Comparison of ENCODE assay signal across 21 cellular contexts in genomic region chr10:129472696-129473555, GRCh38. TPM values are rescaled to one million over a fixed set of nuclear protein-coding genes. Genes with fewer than 3 reads are reported as not detected.
DNase-seq lines count a peak whose midpoint lies in the region; ATAC-seq and TF ChIP-seq lines count a peak whose summit lies in the region.
"Had no signal": no experiment of that assay in that cellular context is flagged by ENCODE, and none has a peak within 500 bp of the region (broad histone marks: within the 10 kb centered on the region; RNA-seq: fewer than 3 reads in every experiment).

No MANE protein-coding gene starts in this region.

- no peaks in the 10 kb centered on the region for H3K23me2 ChIP-seq in H9 (ENCODE audit: insufficient read length, low read depth, low read length, poor library complexity, severe bottlenecking)

- peaks cover 6 to 9% (median 8%) of the 10 kb centered on the region in 3 experiments; a peak in 6 of 7 replicates for H3K36me3 Mint-ChIP-seq in H9 (ENCODE audit: insufficient read depth in 1 of 3, low read depth in 3 of 3)

- H3K4me3 ChIP-seq in BLaER1 treated with 17β-estradiol and CSF1 and Interleukin-3, amounts not matched to agents 10 nM and 100 nM: peak overlapping the region in 5 of 10 experiments; percentile 11 to 52 (median 36); a peak in 6 of 20 replicates
- H3K4me3 ChIP-seq: thyroid gland had no signal

- H2BK5ac ChIP-seq in H9 (ENCODE audit: insufficient read length, low read length): no peak overlapping the region

- H4K8ac ChIP-seq in H9 (replicated peaks; ENCODE audit: insufficient read length, low read depth, low read length): no peak overlapping the region

- no peaks in the 10 kb centered on the region for H3K27me3 Mint-ChIP-seq in H9 (ENCODE audit: low read depth)
- H3K27me3 Mint-ChIP-seq: activated CD4-positive, alpha-beta T cell treated with anti-CD3 and anti-CD28 coated beads for 36 hours; activated naive CD8-positive, alpha-beta T cell treated with anti-CD3 and anti-CD28 coated beads, Interleukin-2, amount 50 U/mL, for 24 hours had no signal

- WGBS in H9 (ENCODE audit: extremely low coverage, insufficient read length, low lambda C conversion rate): no CpG with 5 or more reads among the region's 22 CpGs

- no peak overlapping the region for H3K4me3 Mint-ChIP-seq in H9
- H3K4me3 Mint-ChIP-seq: activated CD4-positive, alpha-beta T cell treated with anti-CD3 and anti-CD28 coated beads for 36 hours; activated naive CD8-positive, alpha-beta T cell treated with anti-CD3 and anti-CD28 coated beads, Interleukin-2, amount 50 U/mL, for 24 hours; CD14-positive monocyte had no signal

- H3K79me1 ChIP-seq in H9 (ENCODE audit: insufficient read depth, low read depth, low read length, poor library complexity, severe bottlenecking): no peaks in the 10 kb centered on the region

- H3K79me2 ChIP-seq in H9 (ENCODE audit: insufficient read depth, low read length): no peaks in the 10 kb centered on the region

- no peak overlapping the region for H4K91ac ChIP-seq in H9 (ENCODE audit: insufficient read length, low read depth, low read length)

- DNase-seq in H9 (no peak), ecto neural progenitor cell (ENCODE audit: low spot score) (peak; percentile 21), KBM-7 (no peak), GDM1 (lab: John Stamatoyannopoulos, UW) (no peak), NCI-H146 (lab: John Stamatoyannopoulos, UW) (no peak), medulla oblongata (ENCODE audit: extremely low spot score) (no peak)
- DNase-seq: activated CD4-positive, alpha-beta T cell treated with anti-CD3 and anti-CD28 coated beads for 36 hours; activated naive CD8-positive, alpha-beta T cell treated with anti-CD3 and anti-CD28 coated beads, Interleukin-2, amount 50 U/mL, for 24 hours; brain microvascular endothelial cell; cortex of kidney; DMS 273 treated with DMSO at 0.1 percent for 48 hours; foreskin keratinocyte; NCI-H1417; RPMI8226; stimulated activated CD4-positive, alpha-beta T cell treated with anti-CD3 and anti-CD28 coated beads, Interleukin-15, amount 100 ng/mL, for 24 hours; stimulated activated naive CD4-positive, alpha-beta T cell; thyroid gland had no signal

- H3K4ac ChIP-seq in H9 (ENCODE audit: low read depth, low read length): no peak overlapping the region

- peak overlapping the region in 9 of 11 experiments; percentile 37 to 75 (median 68); a peak in 18 of 22 replicates for H3K27ac ChIP-seq in BLaER1 treated with 17β-estradiol and CSF1 and Interleukin-3, amounts not matched to agents 10 nM and 100 nM
- no peak overlapping the region for H3K27ac ChIP-seq in H9 (ENCODE audit: insufficient read length, low read depth, low read length)
- H3K27ac ChIP-seq: brain microvascular endothelial cell, foreskin keratinocyte, thyroid gland had no signal

- no peaks in the 10 kb centered on the region; a peak in 1 of 5 replicates for H3K9me3 Mint-ChIP-seq in H9
- H3K9me3 Mint-ChIP-seq: activated naive CD8-positive, alpha-beta T cell treated with anti-CD3 and anti-CD28 coated beads, Interleukin-2, amount 50 U/mL, for 24 hours; activated T-helper 2 cell treated with anti-CD3 and anti-CD28 coated beads, Interferon-gamma antibody, Interleukin-2, Interleukin-4, amounts not matched to agents 10 μg/mL and 5 μg/mL and 100 μg/mL, durations not matched to agents 14 hours and 24 hours and 36 hours had no signal

- H2BK12ac ChIP-seq in H9 (ENCODE audit: insufficient read length, low read depth, low read length): no peak overlapping the region

- peaks cover 5 to 12% of the 10 kb centered on the region in 2 experiments; a peak in 2 of 4 replicates for H3K4me1 Mint-ChIP-seq in H9

- H3K27me3 ChIP-seq in BLaER1 treated with 17β-estradiol and CSF1 and Interleukin-3, amounts not matched to agents 10 nM and 100 nM: no peaks in the 10 kb centered on the region
- H3K27me3 ChIP-seq in H9 (ENCODE audit: insufficient read depth, low read length): no peaks in the 10 kb centered on the region
- H3K27me3 ChIP-seq: brain microvascular endothelial cell, foreskin keratinocyte, thyroid gland had no signal

- H2BK120ac ChIP-seq in H9 (ENCODE audit: low read depth, low read length, poor library complexity, severe bottlenecking): no peak overlapping the region

- no peak overlapping the region for H2BK20ac ChIP-seq in H9 (ENCODE audit: low read depth, low read length, poor library complexity, severe bottlenecking)

- H3K36me3 ChIP-seq in BLaER1 treated with 17β-estradiol and CSF1 and Interleukin-3, amounts not matched to agents 10 nM and 100 nM: peaks cover 4 to 37% (median 15%) of the 10 kb centered on the region in 11 experiments; a peak in 20 of 22 replicates
- H3K36me3 ChIP-seq: brain microvascular endothelial cell, thyroid gland had no signal

- peak overlapping the region; percentile 76 to 100 (median 93) for H3K4me2 ChIP-seq in BLaER1 treated with 17β-estradiol and CSF1 and Interleukin-3, amounts not matched to agents 10 nM and 100 nM
- no peak overlapping the region for H3K4me2 ChIP-seq in H9 (ENCODE audit: insufficient read depth, insufficient read length, low read length)

- H2AK5ac ChIP-seq in H9 (ENCODE audit: insufficient read length, low read length): no peak overlapping the region

- peaks cover 45 to 94% (median 85%) of the 10 kb centered on the region in 10 experiments for H3K4me1 ChIP-seq in BLaER1 treated with 17β-estradiol and CSF1 and Interleukin-3, amounts not matched to agents 10 nM and 100 nM
- no peaks in the 10 kb centered on the region for H3K4me1 ChIP-seq in H9 (ENCODE audit: insufficient read depth, low read length)
- H3K4me1 ChIP-seq: foreskin keratinocyte had no signal

- TF ChIP-seq CTCF in H9 (conservative IDR thresholded peaks at IDR 0.05): no peak

- peak; percentile 61 for ATAC-seq in HG03460 (IDR thresholded peaks at IDR 0.05; ENCODE audit: unreplicated experiment)
- ATAC-seq: activated CD4-positive, alpha-beta T cell treated with anti-CD3 and anti-CD28 coated beads for 36 hours; activated naive CD8-positive, alpha-beta T cell treated with anti-CD3 and anti-CD28 coated beads, Interleukin-2, amount 50 U/mL, for 24 hours; foreskin keratinocyte had no signal

- H3T11ph ChIP-seq in H9 (ENCODE audit: low read length): no peak overlapping the region

- no peak overlapping the region for H3K23ac ChIP-seq in H9 (ENCODE audit: insufficient read length, low read depth, low read length)

- in situ Hi-C loops in KBM-7 (cut with MboI; ENCODE audit: low pct_unique_long_range_greater_than_20kb, low sequenced_read_pairs): no loop called here

- no peak overlapping the region for H4K5ac ChIP-seq in H9 (ENCODE audit: insufficient read length, low read depth, low read length)

- H3K9me3 ChIP-seq in BLaER1 treated with 17β-estradiol and CSF1 and Interleukin-3, amounts not matched to agents 10 nM and 100 nM (replicated peaks in 1 of 11): peaks cover 8 to 21% (median 15%) of the 10 kb centered on the region in 11 experiments; a peak in 21 of 22 replicates
- no peaks in the 10 kb centered on the region for H3K9me3 ChIP-seq in H9 (ENCODE audit: control insufficient read depth, low read depth, low read length)
- H3K9me3 ChIP-seq: thyroid gland had no signal

- H2BK15ac ChIP-seq in H9 (ENCODE audit: low read depth, low read length): no peak overlapping the region

- H3K27ac Mint-ChIP-seq in H9: peak overlapping the region in 2 of 3 experiments; percentile 29 to 73; a peak in 2 of 7 replicates
- H3K27ac Mint-ChIP-seq: activated CD4-positive, alpha-beta T cell treated with anti-CD3 and anti-CD28 coated beads for 36 hours; activated naive CD8-positive, alpha-beta T cell treated with anti-CD3 and anti-CD28 coated beads, Interleukin-2, amount 50 U/mL, for 24 hours; activated T-helper 2 cell treated with anti-CD3 and anti-CD28 coated beads, Interferon-gamma antibody, Interleukin-2, Interleukin-4, amounts not matched to agents 10 μg/mL and 5 μg/mL and 100 μg/mL, durations not matched to agents 14 hours and 24 hours and 36 hours had no signal

- H3K14ac ChIP-seq in H9 (ENCODE audit: insufficient read depth, low read length): no peak overlapping the region; the same call in 1 of the 2 replicates

- no peak overlapping the region for H3K18ac ChIP-seq in H9 (ENCODE audit: insufficient read length, low read depth, low read length)

- H4K20me1 ChIP-seq in BLaER1 treated with 17β-estradiol and CSF1 and Interleukin-3, amounts not matched to agents 10 nM and 100 nM: peaks cover 0 to 31% (median 12%) of the 10 kb centered on the region in 11 experiments; a peak in 10 of 22 replicates
- no peaks in the 10 kb centered on the region for H4K20me1 ChIP-seq in H9 (ENCODE audit: control insufficient read depth, insufficient read depth, insufficient read length)

- no peak overlapping the region for H2AFZ ChIP-seq in H9 (ENCODE audit: low read length)

- no peak overlapping the region for H3K56ac ChIP-seq in H9 (ENCODE audit: insufficient read length, low read depth, low read length)

- peak overlapping the region in 9 of 11 experiments; percentile 5 to 74 (median 29); a peak in 15 of 22 replicates for H3K9ac ChIP-seq in BLaER1 treated with 17β-estradiol and CSF1 and Interleukin-3, amounts not matched to agents 10 nM and 100 nM
- H3K9ac ChIP-seq in H9 (ENCODE audit: extremely low read depth, insufficient read length, low read length): no peak overlapping the region

RNA-seq across cellular contexts. Expression of gene MGMT, which starts 5.9 kb away (rescaled TPM):
- total RNA-seq in H9 (2021): 18.4 and 19.6 TPM in 2 replicates
